Comparison of ENCODE assay signal across 24 cellular contexts in the genomic region with DNA sequence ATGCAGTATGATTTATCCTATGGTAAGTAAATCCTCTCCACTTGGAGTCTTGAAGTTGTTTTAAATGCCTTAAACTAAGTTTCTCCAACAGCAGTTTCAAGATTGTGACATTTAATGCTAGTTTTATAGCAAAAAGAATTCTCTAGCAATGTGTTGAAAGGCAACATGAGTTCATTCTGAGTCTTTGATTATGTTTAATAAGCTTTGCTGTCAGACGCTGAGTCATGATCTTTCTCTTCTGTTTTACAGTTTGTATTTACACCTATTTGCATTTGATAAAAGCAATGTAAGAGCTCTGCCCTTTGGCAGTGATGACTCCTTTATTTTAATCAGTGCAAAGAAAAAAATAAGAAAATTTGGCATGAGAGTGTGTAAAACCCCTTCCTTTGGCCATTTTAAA.
A peak's percentile ranks its signal among the peaks of the same experiment; 100 is the strongest.
DNase-seq lines count a peak whose midpoint lies in the region; ATAC-seq, FAIRE-seq and TF ChIP-seq lines count a peak whose summit lies in the region.
"Had no signal": no experiment of that assay in that cellular context is flagged by ENCODE, and none has a peak within 500 bp of the region (broad histone marks: within the 10 kb centered on the region; RNA-seq: fewer than 3 reads in every experiment).

No MANE protein-coding gene starts in this region.

- no peak for DNase-seq in A549 (ENCODE audit: low read depth in 1 of 2, low spot score in 1 of 2)
- peak; percentile 2 for DNase-seq in NCI-H69 (lab: John Stamatoyannopoulos, UW)
- no peak for DNase-seq in epithelial cell of prostate (ENCODE audit: low read depth, low spot score)
- DNase-seq in psoas muscle, result no peak
- no peak for DNase-seq in kidney tubule cell (ENCODE audit: low spot score)
- DNase-seq in natural killer cell, result no peak
- DNase-seq: CD8-positive, alpha-beta memory T cell; DMS79; NCI-H1105; NCI-H2081; NCI-H2171 treated with DMSO at 0.1 percent for 48 hours; NCI-H446 treated with DMSO at 0.1 percent for 48 hours; NCI-H774; SIG-M5 had no signal

- no peaks in the 10 kb centered on the region for H3K36me3 ChIP-seq in psoas muscle (ENCODE audit: insufficient read depth in 1 of 2, low read depth in 1 of 2)
- H3K36me3 ChIP-seq: BLaER1 treated with 17β-estradiol and CSF1 and Interleukin-3, amounts not matched to agents 10 nM and 100 nM; HAP-1 had no signal

- no peak for TF ChIP-seq CTCF in A549 (IDR thresholded peaks at IDR 0.05)
- TF ChIP-seq CTCF in psoas muscle (IDR thresholded peaks at IDR 0.05), result no peak
- no peak for TF ChIP-seq CTCF in natural killer cell (IDR thresholded peaks at IDR 0.05)

- H3K27ac ChIP-seq in A549 (no peak overlapping the region), epithelial cell of prostate (peak overlapping the region; percentile 77), psoas muscle (peak overlapping the region; percentile 96)
- H3K27ac ChIP-seq: BLaER1 treated with 17β-estradiol and CSF1 and Interleukin-3, amounts not matched to agents 10 nM and 100 nM; RWPE1 had no signal

- POLR2A ChIA-PET in A549 (lab: Yijun Ruan, JAX), result no interaction called here

- H3K4me3 ChIP-seq in A549 (no peak overlapping the region), psoas muscle (peak overlapping the region; percentile 62)
- H3K4me3 ChIP-seq: BLaER1 treated with 17β-estradiol and CSF1 and Interleukin-3, amounts not matched to agents 10 nM and 100 nM; HAP-1; K562 had no signal

- H3K4me3 Mint-ChIP-seq in natural killer cell, result no peak overlapping the region
- H3K4me3 Mint-ChIP-seq: CD8-positive, alpha-beta memory T cell had no signal

- TF ChIP-seq RAD21 in A549 (conservative IDR thresholded peaks at IDR 0.05 in 1 of 2, IDR thresholded peaks at IDR 0.05 in 1 of 2), result no peak

- no peaks in the 10 kb centered on the region for H3K4me1 ChIP-seq in A549
- peaks cover 20% of the 10 kb centered on the region for H3K4me1 ChIP-seq in psoas muscle
- H3K4me1 ChIP-seq: BLaER1 treated with 17β-estradiol and CSF1 and Interleukin-3, amounts not matched to agents 10 nM and 100 nM had no signal

- no peaks in the 10 kb centered on the region for H3K4me1 Mint-ChIP-seq in natural killer cell
- H3K4me1 Mint-ChIP-seq: CD8-positive, alpha-beta memory T cell had no signal

- ATAC-seq in A549 (no peak), psoas muscle (peak in 2 of 4 donors; percentile 1 to 33), GM18870 (IDR thresholded peaks at IDR 0.05; ENCODE audit: unreplicated experiment) (no peak), natural killer cell (no peak), HG03354 (IDR thresholded peaks at IDR 0.05; ENCODE audit: poor library complexity, severe bottlenecking, unreplicated experiment) (no peak)
- ATAC-seq: K562, SK-N-SH treated with all-trans-retinoic acid at 6 μM for 48 hours had no signal

- no peaks in the 10 kb centered on the region for H3K27me3 ChIP-seq in psoas muscle (ENCODE audit: insufficient read depth in 3 of 3, low read length in 2 of 3)
- H3K27me3 ChIP-seq: BLaER1 treated with 17β-estradiol and CSF1 and Interleukin-3, amounts not matched to agents 10 nM and 100 nM had no signal

- H3K9me3 ChIP-seq in A549 (no peaks in the 10 kb centered on the region), psoas muscle (no peaks in the 10 kb centered on the region)
- H3K9me3 ChIP-seq: BLaER1 treated with 17β-estradiol and CSF1 and Interleukin-3, amounts not matched to agents 10 nM and 100 nM; HAP-1 had no signal

- no peaks in the 10 kb centered on the region for H3K36me3 Mint-ChIP-seq in natural killer cell

- FAIRE-seq in A549 (lab: Jason Lieb, UNC), result peak; percentile 13
- FAIRE-seq: D721Med, GM12892, GM18507, K562 had no signal

- no peak for TF ChIP-seq POLR2A in A549 (IDR thresholded peaks at IDR 0.05; ENCODE audit: low read length)

- peak overlapping the region; percentile 37; the same call in 2 of the 3 replicates for H3K4me2 ChIP-seq in A549
- H3K4me2 ChIP-seq: BLaER1 treated with 17β-estradiol and CSF1 and Interleukin-3, amounts not matched to agents 10 nM and 100 nM had no signal

- CTCF ChIA-PET in A549 (lab: Yijun Ruan, JAX), result no interaction called here

- no peak overlapping the region for H3K27ac Mint-ChIP-seq in natural killer cell
- H3K27ac Mint-ChIP-seq: CD8-positive, alpha-beta memory T cell had no signal

- H3K9me3 Mint-ChIP-seq in natural killer cell, result no peaks in the 10 kb centered on the region

- intact Hi-C loops in psoas muscle (cut with DNase I) (loop anchor here (5.0 to 10.0 kb wide), 2 partner anchors 78 to 615 kb away; no protein-coding TSS in a partner anchor), natural killer cell (cut with micrococcal nuclease) (no loop called here)

- H3K27me3 Mint-ChIP-seq in natural killer cell (ENCODE audit: low read depth in 2 of 2), result peaks cover 8 to 14% of the 10 kb centered on the region in 2 donors

- no peak for TF ChIP-seq EP300 in A549 (IDR thresholded peaks at IDR 0.05)

- 18% methylated on average over 1 of the region's 1 CpG for WGBS in A549 (ENCODE audit: missing lambda C conversion rate)
- 13 to 51% (median 22%) methylated on average over 1 of the region's 1 CpG for WGBS in psoas muscle, 3 donors

TF ChIP-seq in A549, 52 proteins besides CTCF, POLR2A, EP300 and RAD21 (continues in another document):
- TF ChIP-seq CBX8 (IDR thresholded peaks at IDR 0.05) (no peak), FOXS1 (CRISPR knock-in tag; IDR thresholded peaks at IDR 0.05) (no peak), RFX5 (IDR thresholded peaks at IDR 0.05) (no peak), CHD4 (IDR thresholded peaks at IDR 0.05; ENCODE audit: borderline replicate concordance) (no peak), JUN (IDR thresholded peaks at IDR 0.05) (no peak), PHF8 (IDR thresholded peaks at IDR 0.05; ENCODE audit: borderline replicate concordance, low read depth) (no peak), CEBPB (IDR thresholded peaks at IDR 0.05) (no peak), SMC3 (IDR thresholded peaks at IDR 0.05) (no peak), RNF2 (IDR thresholded peaks at IDR 0.05; ENCODE audit: borderline replicate concordance, low read depth) (no peak), CHD2 (IDR thresholded peaks at IDR 0.05; ENCODE audit: low read length, partially characterized antibody) (no peak), HEYL (CRISPR knock-in tag; IDR thresholded peaks at IDR 0.05) (no peak), RCOR1 (IDR thresholded peaks at IDR 0.05; ENCODE audit: low read depth, low read length) (no peak), NR3C1 (IDR thresholded peaks at IDR 0.05) (no peak), ZC3H11A (IDR thresholded peaks at IDR 0.05) (no peak), ZSCAN20 (CRISPR knock-in tag; IDR thresholded peaks at IDR 0.05) (no peak)
- TF ChIP-seq, protein P1, sequence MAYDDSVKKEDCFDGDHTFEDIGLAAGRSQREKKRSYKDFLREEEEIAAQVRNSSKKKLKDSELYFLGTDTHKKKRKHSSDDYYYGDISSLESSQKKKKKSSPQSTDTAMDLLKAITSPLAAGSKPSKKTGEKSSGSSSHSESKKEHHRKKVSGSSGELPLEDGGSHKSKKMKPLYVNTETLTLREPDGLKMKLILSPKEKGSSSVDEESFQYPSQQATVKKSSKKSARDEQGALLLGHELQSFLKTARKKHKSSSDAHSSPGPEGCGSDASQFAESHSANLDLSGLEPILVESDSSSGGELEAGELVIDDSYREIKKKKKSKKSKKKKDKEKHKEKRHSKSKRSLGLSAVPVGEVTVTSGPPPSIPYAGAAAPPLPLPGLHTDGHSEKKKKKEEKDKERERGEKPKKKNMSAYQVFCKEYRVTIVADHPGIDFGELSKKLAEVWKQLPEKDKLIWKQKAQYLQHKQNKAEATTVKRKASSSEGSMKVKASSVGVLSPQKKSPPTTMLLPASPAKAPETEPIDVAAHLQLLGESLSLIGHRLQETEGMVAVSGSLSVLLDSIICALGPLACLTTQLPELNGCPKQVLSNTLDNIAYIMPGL (CRISPR knock-in tag; IDR thresholded peaks at IDR 0.05; ENCODE audit: borderline replicate concordance), result no peak
- TF ChIP-seq, protein P2, sequence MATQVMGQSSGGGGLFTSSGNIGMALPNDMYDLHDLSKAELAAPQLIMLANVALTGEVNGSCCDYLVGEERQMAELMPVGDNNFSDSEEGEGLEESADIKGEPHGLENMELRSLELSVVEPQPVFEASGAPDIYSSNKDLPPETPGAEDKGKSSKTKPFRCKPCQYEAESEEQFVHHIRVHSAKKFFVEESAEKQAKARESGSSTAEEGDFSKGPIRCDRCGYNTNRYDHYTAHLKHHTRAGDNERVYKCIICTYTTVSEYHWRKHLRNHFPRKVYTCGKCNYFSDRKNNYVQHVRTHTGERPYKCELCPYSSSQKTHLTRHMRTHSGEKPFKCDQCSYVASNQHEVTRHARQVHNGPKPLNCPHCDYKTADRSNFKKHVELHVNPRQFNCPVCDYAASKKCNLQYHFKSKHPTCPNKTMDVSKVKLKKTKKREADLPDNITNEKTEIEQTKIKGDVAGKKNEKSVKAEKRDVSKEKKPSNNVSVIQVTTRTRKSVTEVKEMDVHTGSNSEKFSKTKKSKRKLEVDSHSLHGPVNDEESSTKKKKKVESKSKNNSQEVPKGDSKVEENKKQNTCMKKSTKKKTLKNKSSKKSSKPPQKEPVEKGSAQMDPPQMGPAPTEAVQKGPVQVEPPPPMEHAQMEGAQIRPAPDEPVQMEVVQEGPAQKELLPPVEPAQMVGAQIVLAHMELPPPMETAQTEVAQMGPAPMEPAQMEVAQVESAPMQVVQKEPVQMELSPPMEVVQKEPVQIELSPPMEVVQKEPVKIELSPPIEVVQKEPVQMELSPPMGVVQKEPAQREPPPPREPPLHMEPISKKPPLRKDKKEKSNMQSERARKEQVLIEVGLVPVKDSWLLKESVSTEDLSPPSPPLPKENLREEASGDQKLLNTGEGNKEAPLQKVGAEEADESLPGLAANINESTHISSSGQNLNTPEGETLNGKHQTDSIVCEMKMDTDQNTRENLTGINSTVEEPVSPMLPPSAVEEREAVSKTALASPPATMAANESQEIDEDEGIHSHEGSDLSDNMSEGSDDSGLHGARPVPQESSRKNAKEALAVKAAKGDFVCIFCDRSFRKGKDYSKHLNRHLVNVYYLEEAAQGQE (IDR thresholded peaks at IDR 0.05), result no peak
- TF ChIP-seq, protein P3, sequence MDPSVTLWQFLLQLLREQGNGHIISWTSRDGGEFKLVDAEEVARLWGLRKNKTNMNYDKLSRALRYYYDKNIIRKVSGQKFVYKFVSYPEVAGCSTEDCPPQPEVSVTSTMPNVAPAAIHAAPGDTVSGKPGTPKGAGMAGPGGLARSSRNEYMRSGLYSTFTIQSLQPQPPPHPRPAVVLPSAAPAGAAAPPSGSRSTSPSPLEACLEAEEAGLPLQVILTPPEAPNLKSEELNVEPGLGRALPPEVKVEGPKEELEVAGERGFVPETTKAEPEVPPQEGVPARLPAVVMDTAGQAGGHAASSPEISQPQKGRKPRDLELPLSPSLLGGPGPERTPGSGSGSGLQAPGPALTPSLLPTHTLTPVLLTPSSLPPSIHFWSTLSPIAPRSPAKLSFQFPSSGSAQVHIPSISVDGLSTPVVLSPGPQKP (IDR thresholded peaks at IDR 0.05; ENCODE audit: low read depth, low read length), result no peak

Comparison
In these comparisons a context has a peak if more than half of its experiments do, and no peak if none do; other contexts are left out.
1. H3K27ac ChIP-seq: peak in epithelial cell of prostate (single experiment) and psoas muscle (single experiment); none in A549 (0 of 2).